In genomic region chr14:96213871-96214465, GRCh38 we compare ENCODE assay signal across 16 cellular contexts. TPM values are rescaled to one million over a fixed set of nuclear protein-coding genes. Genes with fewer than 3 reads are reported as not detected.
DNase-seq lines count a peak whose midpoint lies in the region; ATAC-seq and TF ChIP-seq lines count a peak whose summit lies in the region.
"Had no signal": no experiment of that assay in that cellular context is flagged by ENCODE, and none has a peak within 500 bp of the region (broad histone marks: within the 10 kb centered on the region; RNA-seq: fewer than 3 reads in every experiment).

No MANE protein-coding gene starts in this region.

- TF ChIP-seq POLR2A in esophagus squamous epithelium (IDR thresholded peaks at IDR 0.05) = no peak
- no peak for TF ChIP-seq POLR2A in vagina (IDR thresholded peaks at IDR 0.05)
- no peak for TF ChIP-seq POLR2A in adrenal gland (IDR thresholded peaks at IDR 0.05)

- H3K4me3 ChIP-seq in esophagus squamous epithelium (no peak overlapping the region), vagina (no peak overlapping the region), adrenal gland (no peak overlapping the region)
- H3K4me3 ChIP-seq: BLaER1, GM23338 had no signal

- H3K4me3 Mint-ChIP-seq in stimulated activated naive CD8-positive, alpha-beta T cell treated with anti-CD3 and anti-CD28 coated beads, Interleukin-15, amount 100 ng/mL, for 72 hours = no peak overlapping the region
- H3K4me3 Mint-ChIP-seq in nephron progenitor cell = no peak overlapping the region
- H3K4me3 Mint-ChIP-seq in CD4-positive, alpha-beta T cell = no peak overlapping the region
- H3K4me3 Mint-ChIP-seq: GM23338 had no signal

- no peaks in the 10 kb centered on the region for H3K36me3 Mint-ChIP-seq in nephron progenitor cell (ENCODE audit: low read depth)
- H3K36me3 Mint-ChIP-seq in CD4-positive, alpha-beta T cell (ENCODE audit: low read depth) = no peaks in the 10 kb centered on the region

- H3K27ac Mint-ChIP-seq in stimulated activated naive CD8-positive, alpha-beta T cell treated with anti-CD3 and anti-CD28 coated beads, Interleukin-15, amount 100 ng/mL, for 72 hours = peak overlapping the region in 1 of 2 donors; percentile 80
- H3K27ac Mint-ChIP-seq in nephron progenitor cell = peak overlapping the region; percentile 53
- H3K27ac Mint-ChIP-seq in CD4-positive, alpha-beta T cell = no peak overlapping the region
- H3K27ac Mint-ChIP-seq: GM23338 had no signal

- intact Hi-C loops in esophagus squamous epithelium (cut with DNase I) (no loop called here), vagina (cut with DNase I) (no loop called here), adrenal gland (cut with DNase I) (no loop called here)
- intact Hi-C loops in CD4-positive, alpha-beta T cell (cut with DNase I, micrococcal nuclease) = no loop called here

- H3K27me3 ChIP-seq in esophagus squamous epithelium (no peaks in the 10 kb centered on the region), vagina (no peaks in the 10 kb centered on the region), adrenal gland (no peaks in the 10 kb centered on the region)
- no peaks in the 10 kb centered on the region for H3K27me3 ChIP-seq in CD4-positive, alpha-beta T cell (ENCODE audit: control insufficient read depth, insufficient read depth, low read length)
- H3K27me3 ChIP-seq: BLaER1 had no signal

- H3K4me1 Mint-ChIP-seq in stimulated activated naive CD8-positive, alpha-beta T cell treated with anti-CD3 and anti-CD28 coated beads, Interleukin-15, amount 100 ng/mL, for 72 hours = no peaks in the 10 kb centered on the region
- H3K4me1 Mint-ChIP-seq in nephron progenitor cell = no peaks in the 10 kb centered on the region
- H3K4me1 Mint-ChIP-seq in CD4-positive, alpha-beta T cell (ENCODE audit: low read depth) = no peaks in the 10 kb centered on the region

- peaks cover 2 to 73% (median 14%) of the 10 kb centered on the region in 3 donors for H3K4me1 ChIP-seq in esophagus squamous epithelium
- peaks cover 69% of the 10 kb centered on the region for H3K4me1 ChIP-seq in vagina
- H3K4me1 ChIP-seq in adrenal gland (replicated peaks in 1 of 2) = no peaks in the 10 kb centered on the region
- H3K4me1 ChIP-seq: BLaER1 had no signal

- H3K9me3 ChIP-seq in esophagus squamous epithelium (peaks cover 0 to 6% (median 0%) of the 10 kb centered on the region in 3 donors), vagina (no peaks in the 10 kb centered on the region), adrenal gland (replicated peaks in 1 of 3) (no peaks in the 10 kb centered on the region)
- H3K9me3 ChIP-seq in CD4-positive, alpha-beta T cell (ENCODE audit: control insufficient read depth, low read length) = peaks cover 17% of the 10 kb centered on the region

- WGBS in esophagus squamous epithelium, 2 donors = 74 to 79% methylated on average over 6 to 8 of the region's 10 CpGs
- 75 to 90% (median 78%) methylated on average over 4 to 10 of the region's 10 CpGs for whole genome bisulfite sequencing in adrenal gland, 4 donors

- peaks cover 23% of the 10 kb centered on the region for H3K27me3 Mint-ChIP-seq in stimulated activated naive CD8-positive, alpha-beta T cell treated with anti-CD3 and anti-CD28 coated beads, Interleukin-15, amount 100 ng/mL, for 72 hours
- peaks cover 35% of the 10 kb centered on the region for H3K27me3 Mint-ChIP-seq in nephron progenitor cell (ENCODE audit: low read depth, poor library complexity)
- H3K27me3 Mint-ChIP-seq in CD4-positive, alpha-beta T cell = no peaks in the 10 kb centered on the region

- POLR2A ChIA-PET in CD4-positive, alpha-beta T cell (lab: Charles Lee) = no interaction called here

- H3K9me3 Mint-ChIP-seq in stimulated activated naive CD8-positive, alpha-beta T cell treated with anti-CD3 and anti-CD28 coated beads, Interleukin-15, amount 100 ng/mL, for 72 hours = peaks cover 5 to 18% of the 10 kb centered on the region in 2 donors
- H3K9me3 Mint-ChIP-seq in nephron progenitor cell = peaks cover 26% of the 10 kb centered on the region
- peaks cover 2% of the 10 kb centered on the region for H3K9me3 Mint-ChIP-seq in CD4-positive, alpha-beta T cell

- H3K27ac ChIP-seq in esophagus squamous epithelium (peak overlapping the region in 3 of 4 donors; percentile 44 to 68 (median 47)), vagina (peak overlapping the region; percentile 58), adrenal gland (no peak overlapping the region)
- no peak overlapping the region for H3K27ac ChIP-seq in CD4-positive, alpha-beta T cell (ENCODE audit: low read depth, low read length)
- H3K27ac ChIP-seq: 22Rv1, BLaER1, HL-60 had no signal

- TF ChIP-seq CTCF in esophagus squamous epithelium (IDR thresholded peaks at IDR 0.05) (no peak), nephron progenitor cell (IDR thresholded peaks at IDR 0.05) (no peak), vagina (IDR thresholded peaks at IDR 0.05) (no peak), adrenal gland (IDR thresholded peaks at IDR 0.05) (no peak)
- no peak for TF ChIP-seq CTCF in CD4-positive, alpha-beta T cell (IDR thresholded peaks at IDR 0.05)

- CTCF ChIA-PET in CD4-positive, alpha-beta T cell (lab: Charles Lee) = no interaction called here

- no peak for DNase-seq in stimulated activated naive CD8-positive, alpha-beta T cell treated with anti-CD3 and anti-CD28 coated beads, Interleukin-15, amount 100 ng/mL, for 72 hours
- DNase-seq in stimulated activated naive CD8-positive, alpha-beta T cell treated with anti-CD3 and anti-CD28 coated beads, Interleukin-15, Interleukin-2, amounts not matched to agents 100 U/mL and 50 U/mL, for 24 hours = no peak
- DNase-seq in esophagus squamous epithelium (lab: John Stamatoyannopoulos, UW) = no peak
- DNase-seq in nephron progenitor cell = no peak
- DNase-seq in vagina (ENCODE audit: extremely low spot score in 2 of 2) = no peak
- no peak for DNase-seq in T-helper 1 cell
- no peak for DNase-seq in CD4-positive, alpha-beta T cell
- no peak for DNase-seq in adrenal gland
- DNase-seq: AML-193, DMS 273 treated with DMSO at 0.1 percent for 48 hours, H7 had no signal

- peak; percentile 40 for ATAC-seq in stimulated activated naive CD8-positive, alpha-beta T cell treated with anti-CD3 and anti-CD28 coated beads, Interleukin-15, amount 100 ng/mL, for 72 hours
- no peak for ATAC-seq in stimulated activated naive CD8-positive, alpha-beta T cell treated with anti-CD3 and anti-CD28 coated beads, Interleukin-15, Interleukin-2, amounts not matched to agents 100 U/mL and 50 U/mL, for 24 hours
- ATAC-seq in CD4-positive, alpha-beta T cell (ENCODE audit: poor library complexity) = no peak
- ATAC-seq: GM23338 had no signal

- H3K36me3 ChIP-seq in esophagus squamous epithelium (peaks cover 0 to 37% (median 4%) of the 10 kb centered on the region in 3 donors), vagina (peaks cover 0 to 14% of the 10 kb centered on the region in 2 donors), adrenal gland (replicated peaks in 1 of 2) (no peaks in the 10 kb centered on the region)
- H3K36me3 ChIP-seq: BLaER1 had no signal

RNA-seq across cellular contexts. Expression of gene BDKRB2, which starts 9.3 kb away (rescaled TPM):
- total RNA-seq in esophagus squamous epithelium (10 to 100 TPM; 18.8 to 31.2 (median 20.0) TPM), vagina (23.3 TPM), adrenal gland (1 to 10 TPM in 7 of 8 donors, under 1 TPM in 1; 0.18 to 6.8 (median 1.7) TPM)
- total RNA-seq in CD4-positive, alpha-beta T cell = not detected
- polyA plus RNA-seq in adrenal gland = 1 to 10 TPM; 1.0 to 1.9 (median 1.5) TPM

RNA-seq across cellular contexts. Expression of gene BDKRB1, which starts 42.0 kb away (rescaled TPM):
- total RNA-seq in esophagus squamous epithelium = 10 to 100 TPM in 1 of 4 donors, 1 to 10 TPM in 3; 4.0 to 12.2 (median 5.7) TPM
- total RNA-seq in vagina = 2.5 TPM
- not detected for total RNA-seq in CD4-positive, alpha-beta T cell
- under 1 TPM in 1 of 8 donors, not detected in 7; 0.25 TPM for total RNA-seq in adrenal gland
- polyA plus RNA-seq in adrenal gland = under 1 TPM in 2 of 3 donors, not detected in 1; 0.88 to 0.98 TPM
- total RNA-seq: A673, GM23338 had no signal
- polyA plus RNA-seq: GM23338 had no signal

Comparison
In these comparisons a context has a peak if more than half of its experiments do, and no peak if none do; other contexts are left out.
1. H3K27ac ChIP-seq: peak in esophagus squamous epithelium (3 of 4) and vagina (single experiment); none in CD4-positive, alpha-beta T cell (single experiment) and adrenal gland (0 of 5).